10 cellular contexts compared by ENCODE assay signal in the genomic region with DNA sequence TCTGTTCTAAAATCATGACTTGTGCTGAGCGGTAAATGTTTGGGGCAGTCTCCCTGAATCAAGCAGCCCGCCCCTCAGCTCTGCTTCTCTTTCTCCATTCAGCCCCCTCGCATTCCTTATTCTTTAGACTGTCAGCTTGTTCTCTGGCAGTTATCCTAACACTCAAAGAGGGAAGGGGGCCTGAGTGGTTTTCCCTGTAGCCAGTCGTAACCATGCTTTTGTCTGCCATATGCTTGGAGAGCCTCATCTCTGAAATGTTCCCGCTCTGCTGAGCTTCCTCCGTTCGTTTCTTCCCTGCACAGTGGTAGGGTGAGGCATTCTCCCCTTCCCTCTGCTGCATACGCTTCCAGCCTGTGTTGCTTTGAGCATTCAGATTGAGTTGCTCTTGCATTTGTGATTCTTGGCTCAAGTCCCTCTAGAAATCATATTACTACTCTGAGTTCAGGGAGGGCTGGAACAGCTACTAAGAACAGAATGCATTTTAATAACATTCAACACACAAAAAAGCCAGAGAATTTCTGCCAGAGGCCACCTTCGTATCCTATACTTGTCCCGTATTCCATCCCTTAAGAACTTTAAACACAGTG.
DNase-seq lines count a peak whose midpoint lies in the region; ATAC-seq, FAIRE-seq and TF ChIP-seq lines count a peak whose summit lies in the region.
"Had no signal": no experiment of that assay in that cellular context is flagged by ENCODE, and none has a peak within 500 bp of the region (broad histone marks: within the 10 kb centered on the region; RNA-seq: fewer than 3 reads in every experiment).

No MANE protein-coding gene starts in this region.

- no peak for TF ChIP-seq EP300 in HepG2 (IDR thresholded peaks at IDR 0.05; ENCODE audit: low read depth in 2 of 2, low read length in 2 of 2)
- no peak for TF ChIP-seq EP300 in HepG2 (CRISPR knock-in tag; IDR thresholded peaks at IDR 0.05; ENCODE audit: borderline replicate concordance)

- DNase-seq in HCT116 (ENCODE audit: low read depth, low spot score), result peak; percentile 43
- DNase-seq in SHP77 treated with DMSO at 0.1 percent for 48 hours (lab: John Stamatoyannopoulos, UW), result peak; percentile 30
- DNase-seq in foreskin melanocyte, result peak; percentile 25
- DNase-seq in NCI-H524 treated with DMSO at 0.1 percent for 48 hours (lab: John Stamatoyannopoulos, UW), result no peak
- no peak for DNase-seq in HepG2 (ENCODE audit: low spot score)
- no peak for DNase-seq in DMS53 treated with DMSO at 0.1 percent for 48 hours (lab: John Stamatoyannopoulos, UW; ENCODE audit: unreplicated experiment)
- DNase-seq: activated CD4-positive, alpha-beta T cell treated with anti-CD3 and anti-CD28 coated beads, Interleukin-2, amount 10 ng/mL, durations not matched to agents 7 days and 5 days; gastrocnemius medialis had no signal

- no peak for TF ChIP-seq CTCF in HCT116 (IDR thresholded peaks at IDR 0.05 in 2 of 3, conservative IDR thresholded peaks at IDR 0.05 in 1 of 3; ENCODE audit: borderline replicate concordance in 1 of 3, insufficient read depth in 1 of 3, low read depth in 2 of 3, low read length in 2 of 3)
- TF ChIP-seq CTCF in HepG2 (CRISPR knock-in tag; IDR thresholded peaks at IDR 0.05), result no peak

- H4K20me1 ChIP-seq in HCT116 (ENCODE audit: insufficient read depth), result no peaks in the 10 kb centered on the region
- H4K20me1 ChIP-seq in HepG2 (ENCODE audit: insufficient read depth, low read length), result no peaks in the 10 kb centered on the region

- no peaks in the 10 kb centered on the region for H3K9me3 ChIP-seq in HCT116 (ENCODE audit: control insufficient read depth in 1 of 2, insufficient read depth in 1 of 2, low read depth in 1 of 2, low read length in 2 of 2)
- no peaks in the 10 kb centered on the region for H3K9me3 ChIP-seq in skeletal muscle satellite cell (replicated peaks; ENCODE audit: low read length)
- H3K9me3 ChIP-seq in HepG2 (ENCODE audit: low read length), result no peaks in the 10 kb centered on the region
- H3K9me3 ChIP-seq: gastrocnemius medialis had no signal

- peak overlapping the region; percentile 79 for H3K27ac ChIP-seq in HCT116 (ENCODE audit: low read depth, low read length)
- H3K27ac ChIP-seq in HepG2 (ENCODE audit: extremely low read length, insufficient read depth, low read length), result no peak overlapping the region
- H3K27ac ChIP-seq: gastrocnemius medialis had no signal

- TF ChIP-seq POLR2A in HCT116 (IDR thresholded peaks at IDR 0.05; ENCODE audit: borderline replicate concordance, extremely low read depth, insufficient read depth, insufficient read length) (no peak), HepG2 (IDR thresholded peaks at IDR 0.05; ENCODE audit: insufficient read depth in 1 of 2, low read depth in 2 of 2, low read length in 2 of 2) (no peak)

- FAIRE-seq in HepG2 (lab: Jason Lieb, UNC), result no peak

- no peak for TF ChIP-seq RAD21 in HCT116 (IDR thresholded peaks at IDR 0.05; ENCODE audit: low read depth)
- TF ChIP-seq RAD21 in HepG2 (CRISPR knock-in tag; IDR thresholded peaks at IDR 0.05), result no peak

- intact Hi-C loops in HCT116 (cut with micrococcal nuclease), result no loop called here
- intact Hi-C loops in HepG2 (cut with micrococcal nuclease; ENCODE audit: unreplicated experiment), result no loop called here

- peak; percentile 75 for ATAC-seq in HCT116
- no peak for ATAC-seq in HG03469 (IDR thresholded peaks at IDR 0.05; ENCODE audit: unreplicated experiment)
- no peak for ATAC-seq in HepG2

- POLR2A ChIA-PET in HCT116 (lab: Charles Lee) (no interaction called here), HepG2 (lab: Yijun Ruan, JAX) (no interaction called here)

- H3K36me3 ChIP-seq in HCT116 (ENCODE audit: control insufficient read depth in 1 of 2, insufficient read depth in 2 of 2, low read length in 2 of 2) (no peaks in the 10 kb centered on the region), skeletal muscle satellite cell (ENCODE audit: insufficient read depth, low read length) (no peaks in the 10 kb centered on the region), HepG2 (replicated peaks in 1 of 2; ENCODE audit: control insufficient read depth in 1 of 2, insufficient read depth in 2 of 2, low read length in 2 of 2) (no peaks in the 10 kb centered on the region)
- H3K36me3 ChIP-seq: gastrocnemius medialis had no signal

- H3K79me2 ChIP-seq in HCT116 (ENCODE audit: insufficient read depth, low read length), result no peaks in the 10 kb centered on the region
- H3K79me2 ChIP-seq in HepG2 (ENCODE audit: insufficient read depth, low read length), result no peaks in the 10 kb centered on the region

- RAD21 ChIA-PET in HCT116 (lab: Charles Lee; ENCODE audit: low non-redundant PET in 1 of 2, low total read pairs in 2 of 2, uncharacterized antibody in 2 of 2, unreplicated experiment in 2 of 2), result interaction anchor here (1.3 to 1.9 kb wide), 2 partner anchors 66 to 357 kb away, joined by 4 to 6 read pairs; no protein-coding TSS in a partner anchor

- H3K9ac ChIP-seq in HCT116 (ENCODE audit: low read length) (peak overlapping the region; percentile 36), skeletal muscle satellite cell (ENCODE audit: low read depth, low read length) (peak overlapping the region; percentile 78), HepG2 (ENCODE audit: insufficient read depth, low read depth, low read length) (no peak overlapping the region)

- H2AFZ ChIP-seq in HCT116 (ENCODE audit: low read depth, low read length, poor library complexity, severe bottlenecking) (no peak overlapping the region), HepG2 (ENCODE audit: low read length) (no peak overlapping the region)

- WGBS in HepG2 (ENCODE audit: low lambda C conversion rate), result 98% methylated on average over 10 of the region's 10 CpGs

- in situ Hi-C loops in HepG2 (cut with HindIII; ENCODE audit: extremely low pct_ligation_motif_present, low pct_unique_long_range_greater_than_20kb), result no loop called here

- peak overlapping the region in 1 of 2 experiments; percentile 7; a peak in 2 of 4 replicates for H3K4me3 ChIP-seq in HCT116 (replicated peaks in 1 of 2; ENCODE audit: low read depth in 1 of 2, low read length in 2 of 2)
- H3K4me3 ChIP-seq in skeletal muscle satellite cell (ENCODE audit: low read length), result peak overlapping the region; percentile 46
- H3K4me3 ChIP-seq in HepG2 (replicated peaks in 1 of 3; ENCODE audit: insufficient read depth in 1 of 3, low read depth in 2 of 3, low read length in 3 of 3), result no peak overlapping the region
- H3K4me3 ChIP-seq: gastrocnemius medialis had no signal

- no peaks in the 10 kb centered on the region for H3K9me2 ChIP-seq in HCT116 (ENCODE audit: insufficient read depth)

- H3K27me3 ChIP-seq in HCT116 (ENCODE audit: insufficient read depth, low read length) (no peaks in the 10 kb centered on the region), skeletal muscle satellite cell (ENCODE audit: control insufficient read depth, insufficient read depth, low read length) (no peaks in the 10 kb centered on the region), HepG2 (ENCODE audit: control insufficient read depth in 1 of 2, insufficient read depth in 2 of 2, low read length in 2 of 2) (no peaks in the 10 kb centered on the region)
- H3K27me3 ChIP-seq: gastrocnemius medialis had no signal

- H3K4me2 ChIP-seq in HCT116 (ENCODE audit: low read length) (peak overlapping the region; percentile 64), skeletal muscle satellite cell (ENCODE audit: low read length) (peak overlapping the region; percentile 75), HepG2 (ENCODE audit: low read depth, low read length) (no peak overlapping the region)

- no TSS peak for BruUV-seq in HCT116 (replicated peaks; lab: Mats Ljungman, UMichigan)
- no TSS peak for BruUV-seq in HepG2 (replicated peaks; lab: Mats Ljungman, UMichigan)

- CTCF ChIA-PET in HCT116 (lab: Charles Lee) (interaction anchor here (1.2 to 1.5 kb wide), 2 partner anchors 109 to 357 kb away, joined by 6 to 9 read pairs; no protein-coding TSS in a partner anchor), HepG2 (lab: Yijun Ruan, JAX; ENCODE audit: low intra/inter-chr PET ratio, low total read pairs) (no interaction called here)

- peaks cover 44 to 45% of the 10 kb centered on the region in 2 experiments for H3K4me1 ChIP-seq in HCT116 (ENCODE audit: control insufficient read depth in 1 of 2, insufficient read depth in 2 of 2, low read length in 2 of 2)
- peaks cover 61% of the 10 kb centered on the region for H3K4me1 ChIP-seq in skeletal muscle satellite cell (ENCODE audit: control insufficient read depth, insufficient read depth, low read length)
- H3K4me1 ChIP-seq in HepG2 (ENCODE audit: insufficient read depth, low read length), result peaks cover 7% of the 10 kb centered on the region; the same call in 1 of the 2 replicates

TF ChIP-seq in HCT116, 20 proteins besides CTCF, POLR2A, EP300 and RAD21:
- TF ChIP-seq, protein P1, sequence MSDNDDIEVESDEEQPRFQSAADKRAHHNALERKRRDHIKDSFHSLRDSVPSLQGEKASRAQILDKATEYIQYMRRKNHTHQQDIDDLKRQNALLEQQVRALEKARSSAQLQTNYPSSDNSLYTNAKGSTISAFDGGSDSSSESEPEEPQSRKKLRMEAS (IDR thresholded peaks at IDR 0.05), result peak; percentile 85
- TF ChIP-seq FOSL1 (IDR thresholded peaks at IDR 0.05; ENCODE audit: low read depth), result no peak
TF ChIP-seq in HCT116: peak in this region for 1.

TF ChIP-seq in HepG2, 621 proteins besides CTCF, POLR2A, EP300 and RAD21:
- TF ChIP-seq DMAP1 (CRISPR knock-in tag; IDR thresholded peaks at IDR 0.05) (no peak), ZNF792 (CRISPR knock-in tag; IDR thresholded peaks at IDR 0.05) (no peak)

Comparison
In these comparisons a context has a peak if more than half of its experiments do, and no peak if none do; other contexts are left out.
1. DNase-seq: peak in HCT116 (single experiment), SHP77 treated with DMSO at 0.1 percent for 48 hours (single experiment) and foreskin melanocyte (single experiment); none in NCI-H524 treated with DMSO at 0.1 percent for 48 hours (single experiment), HepG2 (single experiment) and DMS53 treated with DMSO at 0.1 percent for 48 hours (single experiment).